ENCODE assay signal across 8 cellular contexts in the genomic region with DNA sequence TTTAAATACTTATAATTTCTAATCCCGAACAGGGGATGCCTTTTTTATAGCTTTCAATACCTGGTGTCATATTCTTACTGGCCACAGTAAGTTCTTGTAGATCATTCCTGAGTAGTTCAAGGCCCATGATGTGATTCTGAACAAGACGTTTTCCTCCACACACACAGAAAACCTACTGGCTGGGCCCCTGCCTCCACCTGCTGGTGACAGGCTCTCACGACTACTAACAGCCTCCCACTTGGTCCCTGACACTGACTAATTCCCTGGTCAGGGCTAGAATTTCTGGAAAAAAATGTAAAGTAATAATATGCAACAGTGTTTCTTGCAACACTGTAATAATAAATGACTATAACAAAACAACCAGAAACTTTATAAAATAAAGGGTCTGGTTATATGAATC.
DNase-seq lines count a peak whose midpoint lies in the region; ATAC-seq and TF ChIP-seq lines count a peak whose summit lies in the region.

No MANE protein-coding gene starts in this region.

- DNase-seq in 8988T (peak; percentile 68), GM10248 (ENCODE audit: extremely low spot score) (peak; percentile 67), RPMI8226 (peak; percentile 71), cerebellar cortex (ENCODE audit: low spot score) (peak; percentile 58), kidney glomerular epithelial cell (lab: John Stamatoyannopoulos, UW) (peak; percentile 74)
- peak; percentile 47 for DNase-seq in stimulated activated CD8-positive, alpha-beta memory T cell treated with anti-CD3 and anti-CD28 coated beads, Interleukin-4, amount 100 ng/mL, for 48 hours

- TF ChIP-seq RAD21 in Ishikawa (IDR thresholded peaks at IDR 0.05; ENCODE audit: low read depth) = peak; percentile 81

- no peak for ATAC-seq in HG03108 (IDR thresholded peaks at IDR 0.05; ENCODE audit: unreplicated experiment)

- no peak for TF ChIP-seq EP300 in Ishikawa (IDR thresholded peaks at IDR 0.05; ENCODE audit: borderline replicate concordance)

- POLR2A ChIA-PET in GM10248 (lab: Yijun Ruan, JAX) = interaction anchor here (0.6 to 0.8 kb wide), 2 partner anchors 59 to 150 kb away, joined by 3 read pairs; no protein-coding TSS in a partner anchor

- peak; percentile 65 for TF ChIP-seq CTCF in GM10248 (IDR thresholded peaks at IDR 0.05; ENCODE audit: control extremely low read depth, extremely low read depth, low read depth, missing control alignments)

- CTCF ChIA-PET in GM10248 (lab: Yijun Ruan, JAX) = interaction anchor here (0.6 to 3.8 kb wide), 50 partner anchors 9 to 696 kb away, joined by 3 to 97 read pairs (median 4); no protein-coding TSS in a partner anchor

TF ChIP-seq in Ishikawa, 13 proteins besides CTCF, POLR2A, EP300 and RAD21:
- TF ChIP-seq TEAD4 (IDR thresholded peaks at IDR 0.05) (no peak), FOXM1 (IDR thresholded peaks at IDR 0.05; ENCODE audit: borderline replicate concordance, low read depth) (no peak), REST (IDR thresholded peaks at IDR 0.05; ENCODE audit: low read depth) (no peak)
TF ChIP-seq in Ishikawa: peak in this region for 0.
